ENCODE assay signal across 4 cellular contexts in the genomic region with DNA sequence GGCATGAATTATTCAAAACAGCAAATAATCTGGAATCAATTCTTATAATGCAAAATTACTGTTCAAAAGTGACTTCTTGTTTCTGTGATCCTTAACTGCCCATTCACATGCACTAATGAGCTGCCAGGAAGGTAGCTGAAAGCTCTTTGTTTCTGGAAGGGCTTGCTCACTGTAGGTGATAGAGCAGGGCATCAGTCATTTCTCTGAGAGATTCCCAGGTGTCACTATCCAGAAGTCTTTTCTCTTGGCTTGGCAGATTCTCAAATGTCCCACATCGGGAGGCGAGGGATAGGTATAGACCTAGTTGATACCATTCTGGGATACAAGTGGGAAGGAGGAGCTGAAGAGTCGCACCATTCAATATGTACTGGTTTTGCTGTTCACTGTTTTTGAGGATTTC. TPM values are rescaled to one million over a fixed set of nuclear protein-coding genes. Genes with fewer than 3 reads are reported as not detected.
"Had no signal": no experiment of that assay in that cellular context is flagged by ENCODE, and none has a peak within 500 bp of the region (broad histone marks: within the 10 kb centered on the region; RNA-seq: fewer than 3 reads in every experiment).

No MANE protein-coding gene starts in this region.

- ATAC-seq: GM12878 had no signal

- H3K4me3 ChIP-seq: GM12878 had no signal

- DNase-seq: GDM1, GF-D8 had no signal

RNA-seq across cellular contexts. Expression of a gene that starts 35.0 kb away (rescaled TPM):
- total RNA-seq: G401, GM12878 had no signal
- polyA plus RNA-seq: GM12878 had no signal

RNA-seq across cellular contexts. Expression of a gene that starts 53.5 kb away (rescaled TPM):
- total RNA-seq: G401, GM12878 had no signal
